ENCODE assay signal across 8 cellular contexts in genomic region chr12:6792522-6793201, GRCh38. TPM values are rescaled to one million over a fixed set of nuclear protein-coding genes. Genes with fewer than 3 reads are reported as not detected.
DNase-seq lines count a peak whose midpoint lies in the region; ATAC-seq and TF ChIP-seq lines count a peak whose summit lies in the region.

No MANE protein-coding gene starts in this region.

- H3K4me3 ChIP-seq in RWPE2 (ENCODE audit: severe bottlenecking) (no peak overlapping the region), neural cell (ENCODE audit: low read length) (no peak overlapping the region), PC-9 (no peak overlapping the region), lower leg skin (ENCODE audit: low read depth, poor library complexity, severe bottlenecking) (no peak overlapping the region)

- TF ChIP-seq EP300 in neural cell (conservative IDR thresholded peaks at IDR 0.05; ENCODE audit: poor library complexity, severe bottlenecking), result no peak

- H3K27me3 Mint-ChIP-seq in chondrocyte (ENCODE audit: low read depth), result peaks cover 2% of the 10 kb centered on the region

- H3K4me2 ChIP-seq in neural cell (ENCODE audit: low read length) (no peak overlapping the region), PC-9 (no peak overlapping the region)

- no peaks in the 10 kb centered on the region for H3K27me3 ChIP-seq in RWPE2 (ENCODE audit: insufficient read depth, poor library complexity, severe bottlenecking)
- H3K27me3 ChIP-seq in neural cell (ENCODE audit: insufficient read depth, low read depth, low read length), result no peaks in the 10 kb centered on the region
- peaks cover 52% of the 10 kb centered on the region for H3K27me3 ChIP-seq in PC-9 (ENCODE audit: insufficient read depth, low read depth)

- CTCF ChIA-PET in GM10248 (lab: Yijun Ruan, JAX), result interaction anchor here (0.7 to 2.2 kb wide), 13 partner anchors 9 to 80 kb away, joined by 3 to 8 read pairs (median 4); partner anchors contain the start of genes MLF2 and SPSB2
- CTCF ChIA-PET in PC-9 (lab: Charles Lee), result no interaction called here

- DNase-seq in GM10248 (ENCODE audit: extremely low spot score) (peak; percentile 50), RWPE2 (ENCODE audit: low spot score) (no peak), chondrocyte (ENCODE audit: low spot score) (no peak), PC-9 (no peak), lower leg skin (ENCODE audit: low spot score in 2 of 2) (no peak), NCI-H146 (lab: John Stamatoyannopoulos, UW) (no peak), DMS79 (lab: John Stamatoyannopoulos, UW) (no peak)

- H3K4me3 Mint-ChIP-seq in chondrocyte (ENCODE audit: unreplicated experiment), result peak overlapping the region; percentile 6

- H3K36me3 ChIP-seq in RWPE2 (ENCODE audit: low read depth), result no peaks in the 10 kb centered on the region
- no peaks in the 10 kb centered on the region for H3K36me3 ChIP-seq in neural cell (ENCODE audit: insufficient read depth, low read length)
- H3K36me3 ChIP-seq in PC-9 (ENCODE audit: low read depth), result no peaks in the 10 kb centered on the region

- H3K4me1 Mint-ChIP-seq in chondrocyte (ENCODE audit: low read depth), result peaks cover 16% of the 10 kb centered on the region

- intact Hi-C loops in PC-9 (cut with micrococcal nuclease; ENCODE audit: unreplicated experiment), result no loop called here
- intact Hi-C loops in lower leg skin (cut with DNase I; ENCODE audit: low total_unique reads), result no loop called here

- no TSS peak for BruUV-seq in PC-9 (replicated peaks; lab: Mats Ljungman, UMichigan)

- peak overlapping the region; percentile 28 for H3K27ac Mint-ChIP-seq in chondrocyte (ENCODE audit: unreplicated experiment)

- peak overlapping the region; percentile 44 for H3K9ac ChIP-seq in neural cell (ENCODE audit: low read length)

- H3K9me2 ChIP-seq in neural cell (ENCODE audit: insufficient read depth, low read length) (no peaks in the 10 kb centered on the region), PC-9 (ENCODE audit: insufficient read depth) (no peaks in the 10 kb centered on the region)

- POLR2A ChIA-PET in GM10248 (lab: Yijun Ruan, JAX) (interaction anchor here (1.1 kb wide), 1 partner anchor 74 kb away, joined by 4 read pairs; the partner anchor contains the start of gene TPI1), PC-9 (lab: Charles Lee; ENCODE audit: unreplicated experiment) (interaction anchor here (0.7 to 0.8 kb wide), 2 partner anchors 9 to 546 kb away, joined by 5 to 8 read pairs; no protein-coding TSS in a partner anchor)

- no peaks in the 10 kb centered on the region for H3K4me1 ChIP-seq in RWPE2 (ENCODE audit: insufficient read depth, poor library complexity, severe bottlenecking)
- no peaks in the 10 kb centered on the region for H3K4me1 ChIP-seq in PC-9 (replicated peaks; ENCODE audit: insufficient read depth)

- H3K27ac ChIP-seq in RWPE2 (ENCODE audit: poor library complexity, severe bottlenecking), result no peak overlapping the region
- H3K27ac ChIP-seq in neural cell (ENCODE audit: low read length), result peak overlapping the region; percentile 29
- no peak overlapping the region for H3K27ac ChIP-seq in PC-9

- no peaks in the 10 kb centered on the region for H3K9me3 Mint-ChIP-seq in chondrocyte (ENCODE audit: low read depth)

- 36 to 41% methylated on average over 12 of the region's 12 CpGs for WGBS in lower leg skin, 2 donors

- no peak for TF ChIP-seq CTCF in GM10248 (IDR thresholded peaks at IDR 0.05; ENCODE audit: control extremely low read depth, extremely low read depth, low read depth, missing control alignments)
- no peak for TF ChIP-seq CTCF in RWPE2 (IDR thresholded peaks at IDR 0.05; ENCODE audit: poor library complexity, severe bottlenecking)
- no peak for TF ChIP-seq CTCF in chondrocyte (IDR thresholded peaks at IDR 0.05)
- no peak for TF ChIP-seq CTCF in neural cell (IDR thresholded peaks at IDR 0.05; ENCODE audit: poor library complexity, severe bottlenecking)
- no peak for TF ChIP-seq CTCF in PC-9 (conservative IDR thresholded peaks at IDR 0.05)
- no peak for TF ChIP-seq CTCF in lower leg skin (IDR thresholded peaks at IDR 0.05)

- H3K36me3 Mint-ChIP-seq in chondrocyte (ENCODE audit: low read depth), result no peaks in the 10 kb centered on the region

- H2AFZ ChIP-seq in neural cell (ENCODE audit: low read depth, low read length) (peak overlapping the region; percentile 72), PC-9 (no peak overlapping the region)

- no peaks in the 10 kb centered on the region for H4K20me1 ChIP-seq in neural cell (ENCODE audit: insufficient read depth)
- no peaks in the 10 kb centered on the region for H4K20me1 ChIP-seq in PC-9 (ENCODE audit: insufficient read depth)

- H3K9me3 ChIP-seq in RWPE2 (ENCODE audit: severe bottlenecking), result no peaks in the 10 kb centered on the region
- no peaks in the 10 kb centered on the region for H3K9me3 ChIP-seq in neural cell (ENCODE audit: low read length)
- no peaks in the 10 kb centered on the region for H3K9me3 ChIP-seq in PC-9 (ENCODE audit: insufficient read depth, low read depth)

- H3F3A ChIP-seq in neural cell (ENCODE audit: insufficient read depth, low read length, poor library complexity, severe bottlenecking) (no peaks in the 10 kb centered on the region), PC-9 (ENCODE audit: insufficient read depth, low read depth) (0 out of 2 replicates have a peak, but pooled peaks cover 2% of the 10 kb centered on the region)

- TF ChIP-seq RAD21 in neural cell (conservative IDR thresholded peaks at IDR 0.05), result no peak

- no peak for TF ChIP-seq POLR2A in lower leg skin (IDR thresholded peaks at IDR 0.05)

- peak; percentile 44 for ATAC-seq in RWPE2 (ENCODE audit: low read depth)

- no peaks in the 10 kb centered on the region for H3K79me2 ChIP-seq in neural cell (replicated peaks; ENCODE audit: insufficient read depth, low read length)
- no peaks in the 10 kb centered on the region for H3K79me2 ChIP-seq in PC-9 (ENCODE audit: low read depth)

TF ChIP-seq in neural cell, 6 proteins besides CTCF, POLR2A, EP300 and RAD21:
- TF ChIP-seq MXI1 (conservative IDR thresholded peaks at IDR 0.05; ENCODE audit: poor library complexity, severe bottlenecking), result no peak
- TF ChIP-seq REST (IDR thresholded peaks at IDR 0.05; ENCODE audit: borderline replicate concordance), result no peak
- TF ChIP-seq POLR2AphosphoS5 (IDR thresholded peaks at IDR 0.05), result no peak
- no peak for TF ChIP-seq EZH2 (IDR thresholded peaks at IDR 0.05; ENCODE audit: borderline replicate concordance, insufficient read depth, low read length, poor library complexity, severe bottlenecking)
- no peak for TF ChIP-seq TAF1 (IDR thresholded peaks at IDR 0.05; ENCODE audit: low read depth)
- TF ChIP-seq SMC3 (conservative IDR thresholded peaks at IDR 0.05; ENCODE audit: poor library complexity), result no peak

RNA-seq across cellular contexts. Expression of gene CD4, which starts 3.3 kb away (rescaled TPM):
- total RNA-seq in chondrocyte, result 0.70 to 1.2 TPM (median 0.72 TPM) in 3 replicates
- polyA plus RNA-seq in neural cell, result not detected in 2 replicates
- polyA minus RNA-seq in neural cell, result not detected in 2 replicates
- 1.0 and 3.2 TPM in 2 replicates for total RNA-seq in PC-9 (2021)
- total RNA-seq in lower leg skin, result 1 to 10 TPM; 2.9 to 7.0 (median 3.6) TPM

RNA-seq across cellular contexts. Expression of gene LAG3, which starts 20.3 kb away (rescaled TPM):
- 0.56 to 1.7 TPM (median 1.0 TPM) in 3 replicates for total RNA-seq in chondrocyte
- polyA plus RNA-seq in neural cell, result 1.4 and 2.0 TPM in 2 replicates
- 0.24 and 1.3 TPM in 2 replicates for polyA minus RNA-seq in neural cell
- 9.4 and 10.5 TPM in 2 replicates for total RNA-seq in PC-9 (2021)
- total RNA-seq in lower leg skin, result 1 to 10 TPM in 1 of 4 donors, under 1 TPM in 1, not detected in 2; 0.52 to 1.1 TPM

RNA-seq across cellular contexts. Expression of gene PTMS, which starts 26.5 kb away (rescaled TPM):
- total RNA-seq in chondrocyte, result 413 to 493 TPM (median 463 TPM) in 3 replicates
- polyA plus RNA-seq in neural cell, result 504 and 557 TPM in 2 replicates
- 239 and 310 TPM in 2 replicates for polyA minus RNA-seq in neural cell
- 633 and 910 TPM in 2 replicates for total RNA-seq in PC-9 (2021)
- 100 to 1,000 TPM in 2 of 4 donors, 10 to 100 TPM in 2; 91.6 to 131 (median 114) TPM for total RNA-seq in lower leg skin

RNA-seq across cellular contexts. Expression of gene GPR162, which starts 29.0 kb away (rescaled TPM):
- total RNA-seq in chondrocyte (3.2 to 4.6 TPM (median 4.2 TPM) in 3 replicates), PC-9 (2021) (2.4 and 3.8 TPM in 2 replicates), lower leg skin (1 to 10 TPM in 2 of 4 donors, under 1 TPM in 1, not detected in 1; 0.65 to 1.4 (median 1.3) TPM)
- 82.8 and 117 TPM in 2 replicates for polyA plus RNA-seq in neural cell
- 80.7 and 91.5 TPM in 2 replicates for polyA minus RNA-seq in neural cell

RNA-seq across cellular contexts. Expression of gene P3H3, which starts 35.5 kb away (rescaled TPM):
- 109 to 116 TPM (median 114 TPM) in 3 replicates for total RNA-seq in chondrocyte
- polyA plus RNA-seq in neural cell, result 58.9 and 66.1 TPM in 2 replicates
- polyA minus RNA-seq in neural cell, result 27.4 and 32.6 TPM in 2 replicates
- 0.45 and 0.52 TPM in 2 replicates for total RNA-seq in PC-9 (2021)
- 10 to 100 TPM in 2 of 4 donors, 1 to 10 TPM in 2; 8.8 to 18.2 (median 11.8) TPM for total RNA-seq in lower leg skin
